In the genomic region with DNA sequence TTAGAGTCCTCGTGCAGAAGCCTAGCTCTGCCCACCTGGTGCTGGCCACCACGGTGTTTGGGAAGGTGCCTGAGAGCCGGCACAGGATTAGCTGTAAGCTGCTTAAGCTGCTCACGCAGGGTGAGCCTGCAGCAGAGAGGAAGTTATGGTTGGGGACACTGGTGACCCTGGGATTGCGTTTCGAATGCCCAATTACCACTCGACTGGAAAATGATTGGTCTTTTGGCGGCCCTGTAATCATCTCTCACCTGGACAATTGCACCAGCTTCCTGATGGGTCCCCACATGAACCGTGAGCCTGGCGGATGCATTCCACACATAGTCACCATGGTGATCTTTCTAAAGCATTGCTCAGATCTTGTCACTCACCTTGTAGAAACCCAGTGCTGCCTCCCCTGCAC, we compare ENCODE assay signal across 18 cellular contexts.
A peak's percentile ranks its signal among the peaks of the same experiment; 100 is the strongest.
DNase-seq lines count a peak whose midpoint lies in the region; ATAC-seq and TF ChIP-seq lines count a peak whose summit lies in the region.
"Had no signal": no experiment of that assay in that cellular context is flagged by ENCODE, and none has a peak within 500 bp of the region (broad histone marks: within the 10 kb centered on the region; RNA-seq: fewer than 3 reads in every experiment).

No MANE protein-coding gene starts in this region.

- H3K4me3 ChIP-seq in GM23338 (no peak overlapping the region), trophoblast cell (ENCODE audit: low read depth, low read length) (no peak overlapping the region)

- no peak overlapping the region for H3K27ac ChIP-seq in GM23338 (ENCODE audit: low read depth)
- no peak overlapping the region for H3K27ac ChIP-seq in trophoblast cell (ENCODE audit: low read depth, low read length)

- no peaks in the 10 kb centered on the region for H3K9me3 Mint-ChIP-seq in GM23338
- H3K9me3 Mint-ChIP-seq in activated T-helper 2 cell treated with anti-CD3 and anti-CD28 coated beads, Interferon-gamma antibody, Interleukin-2, Interleukin-4, amounts not matched to agents 10 μg/mL and 5 μg/mL and 100 μg/mL, durations not matched to agents 14 hours and 24 hours and 36 hours, result no peaks in the 10 kb centered on the region
- H3K9me3 Mint-ChIP-seq: activated naive CD4-positive, alpha-beta T cell treated with anti-CD3 and anti-CD28 coated beads, Interleukin-2, amount 10 ng/mL, durations not matched to agents 7 days and 5 days; activated T-cell treated with anti-CD3 and anti-CD28 coated beads, Interleukin-2, amount 50 U/mL, for 4 hours; naive thymus-derived CD8-positive, alpha-beta T cell had no signal

- no CpG with 5 or more reads among the region's 10 CpGs for WGBS in trophoblast cell (ENCODE audit: extremely low coverage, insufficient coverage, insufficient read length)

- DNase-seq in GM23338 (ENCODE audit: low spot score), result peak; percentile 11
- peak; percentile 83 for DNase-seq in NCI-H69 (lab: John Stamatoyannopoulos, UW)
- DNase-seq in cerebellum (ENCODE audit: low spot score), result peak; percentile 72
- peak; percentile 46 to 55 for DNase-seq in trophoblast cell
- DNase-seq in activated T-helper 2 cell treated with anti-CD3 and anti-CD28 coated beads, Interferon-gamma antibody, Interleukin-2, Interleukin-4, amounts not matched to agents 10 μg/mL and 5 μg/mL and 100 μg/mL, durations not matched to agents 14 hours and 24 hours and 36 hours (ENCODE audit: low spot score), result no peak
- DNase-seq: activated naive CD4-positive, alpha-beta T cell treated with anti-CD3 and anti-CD28 coated beads, Interleukin-2, amount 10 ng/mL, durations not matched to agents 7 days and 5 days; activated T-cell treated with anti-CD3 and anti-CD28 coated beads, Interleukin-2, amount 50 U/mL, for 4 hours; GF-D8; glutamatergic neuron; left cardiac atrium; naive thymus-derived CD8-positive, alpha-beta T cell; NCI-H1092 treated with DMSO at 0.1 percent for 48 hours; NCI-H2171; NCI-H526; posterior cingulate gyrus had no signal

- H3K79me2 ChIP-seq in GM23338 (replicated peaks; ENCODE audit: insufficient read depth) (no peaks in the 10 kb centered on the region), trophoblast cell (ENCODE audit: control insufficient read depth, insufficient read depth, low read length, poor library complexity) (no peaks in the 10 kb centered on the region)

- H3K9me3 ChIP-seq in trophoblast cell (ENCODE audit: insufficient read depth, low read depth, low read length), result no peaks in the 10 kb centered on the region

- no peaks in the 10 kb centered on the region for H3K27me3 ChIP-seq in GM23338 (ENCODE audit: insufficient read depth)
- no peaks in the 10 kb centered on the region for H3K27me3 ChIP-seq in trophoblast cell (ENCODE audit: insufficient read depth, low read length)

- no peaks in the 10 kb centered on the region for H3K36me3 Mint-ChIP-seq in GM23338 (ENCODE audit: low read depth)
- H3K36me3 Mint-ChIP-seq in activated T-helper 2 cell treated with anti-CD3 and anti-CD28 coated beads, Interferon-gamma antibody, Interleukin-2, Interleukin-4, amounts not matched to agents 10 μg/mL and 5 μg/mL and 100 μg/mL, durations not matched to agents 14 hours and 24 hours and 36 hours (ENCODE audit: low read depth), result no peaks in the 10 kb centered on the region
- H3K36me3 Mint-ChIP-seq: activated naive CD4-positive, alpha-beta T cell treated with anti-CD3 and anti-CD28 coated beads, Interleukin-2, amount 10 ng/mL, durations not matched to agents 7 days and 5 days; naive thymus-derived CD8-positive, alpha-beta T cell had no signal

- no peaks in the 10 kb centered on the region for H4K20me1 ChIP-seq in GM23338 (replicated peaks; ENCODE audit: insufficient read depth)

- intact Hi-C loops in activated T-helper 2 cell treated with anti-CD3 and anti-CD28 coated beads, Interferon-gamma antibody, Interleukin-2, Interleukin-4, amounts not matched to agents 10 μg/mL and 5 μg/mL and 100 μg/mL, durations not matched to agents 14 hours and 24 hours and 36 hours (cut with micrococcal nuclease), result no loop called here

- H2AFZ ChIP-seq in GM23338 (peak overlapping the region; percentile 29; the same call in 1 of the 2 replicates), trophoblast cell (ENCODE audit: insufficient read depth, low read length, poor library complexity) (no peak overlapping the region)

- no peak overlapping the region for H2BK5ac ChIP-seq in trophoblast cell (ENCODE audit: low read depth, low read length, poor library complexity)

- peak overlapping the region; percentile 15 for H2BK12ac ChIP-seq in trophoblast cell (ENCODE audit: low read length)

- no peaks in the 10 kb centered on the region for H3K9me2 ChIP-seq in GM23338 (ENCODE audit: insufficient read depth)

- no peak overlapping the region for H3K23ac ChIP-seq in trophoblast cell (ENCODE audit: low read length)

- H3K4me1 ChIP-seq in GM23338 (ENCODE audit: insufficient read depth) (peaks cover 13% of the 10 kb centered on the region), trophoblast cell (ENCODE audit: control insufficient read depth in 1 of 2, insufficient read depth in 2 of 2, low read length in 2 of 2) (peaks cover 14 to 18% of the 10 kb centered on the region in 2 experiments)

- no peak overlapping the region for H3K4me3 Mint-ChIP-seq in GM23338
- no peak overlapping the region for H3K4me3 Mint-ChIP-seq in activated T-helper 2 cell treated with anti-CD3 and anti-CD28 coated beads, Interferon-gamma antibody, Interleukin-2, Interleukin-4, amounts not matched to agents 10 μg/mL and 5 μg/mL and 100 μg/mL, durations not matched to agents 14 hours and 24 hours and 36 hours (ENCODE audit: low read depth)
- H3K4me3 Mint-ChIP-seq: activated naive CD4-positive, alpha-beta T cell treated with anti-CD3 and anti-CD28 coated beads, Interleukin-2, amount 10 ng/mL, durations not matched to agents 7 days and 5 days; activated T-cell treated with anti-CD3 and anti-CD28 coated beads, Interleukin-2, amount 50 U/mL, for 4 hours; naive thymus-derived CD8-positive, alpha-beta T cell had no signal

- H3F3A ChIP-seq in GM23338 (replicated peaks; ENCODE audit: low read depth), result no peaks in the 10 kb centered on the region

- H3K9ac ChIP-seq in trophoblast cell (ENCODE audit: low read length), result no peak overlapping the region

- no peak overlapping the region for H3K27ac Mint-ChIP-seq in GM23338
- H3K27ac Mint-ChIP-seq in activated T-helper 2 cell treated with anti-CD3 and anti-CD28 coated beads, Interferon-gamma antibody, Interleukin-2, Interleukin-4, amounts not matched to agents 10 μg/mL and 5 μg/mL and 100 μg/mL, durations not matched to agents 14 hours and 24 hours and 36 hours, result no peak overlapping the region
- H3K27ac Mint-ChIP-seq: activated naive CD4-positive, alpha-beta T cell treated with anti-CD3 and anti-CD28 coated beads, Interleukin-2, amount 10 ng/mL, durations not matched to agents 7 days and 5 days; naive thymus-derived CD8-positive, alpha-beta T cell had no signal

- ATAC-seq in GM23338 (peak; percentile 40), HG03175 (IDR thresholded peaks at IDR 0.05; ENCODE audit: unreplicated experiment) (no peak), GM21381 (IDR thresholded peaks at IDR 0.05; ENCODE audit: unreplicated experiment) (no peak)
- ATAC-seq: activated T-cell treated with anti-CD3 and anti-CD28 coated beads, Interleukin-2, amount 50 U/mL, for 4 hours; left cardiac atrium; naive thymus-derived CD8-positive, alpha-beta T cell; Right ventricle myocardium inferior had no signal

- H4K8ac ChIP-seq in trophoblast cell (ENCODE audit: low read depth, low read length), result peak overlapping the region; percentile 51

- no peak overlapping the region for H3K14ac ChIP-seq in trophoblast cell (ENCODE audit: low read length)

- H3K27me3 Mint-ChIP-seq in GM23338 (ENCODE audit: insufficient read depth, low read depth, poor library complexity), result peaks cover 5% of the 10 kb centered on the region
- H3K27me3 Mint-ChIP-seq in activated T-helper 2 cell treated with anti-CD3 and anti-CD28 coated beads, Interferon-gamma antibody, Interleukin-2, Interleukin-4, amounts not matched to agents 10 μg/mL and 5 μg/mL and 100 μg/mL, durations not matched to agents 14 hours and 24 hours and 36 hours (ENCODE audit: low read depth), result peaks cover 1% of the 10 kb centered on the region

- TF ChIP-seq CTCF in GM23338 (conservative IDR thresholded peaks at IDR 0.05; ENCODE audit: low read depth in 2 of 2), result no peak

- peaks cover 16% of the 10 kb centered on the region for H3K4me1 Mint-ChIP-seq in GM23338
- H3K4me1 Mint-ChIP-seq in activated T-helper 2 cell treated with anti-CD3 and anti-CD28 coated beads, Interferon-gamma antibody, Interleukin-2, Interleukin-4, amounts not matched to agents 10 μg/mL and 5 μg/mL and 100 μg/mL, durations not matched to agents 14 hours and 24 hours and 36 hours (ENCODE audit: low read depth), result peaks cover 11% of the 10 kb centered on the region
- H3K4me1 Mint-ChIP-seq: activated naive CD4-positive, alpha-beta T cell treated with anti-CD3 and anti-CD28 coated beads, Interleukin-2, amount 10 ng/mL, durations not matched to agents 7 days and 5 days had no signal

- no peak overlapping the region for H3K4ac ChIP-seq in trophoblast cell (ENCODE audit: low read depth, low read length)

- peaks cover 17% of the 10 kb centered on the region for H3K79me1 ChIP-seq in trophoblast cell (ENCODE audit: low read length)

- H4K12ac ChIP-seq in trophoblast cell (ENCODE audit: low read depth, low read length), result no peak overlapping the region

- no peak overlapping the region for H3K4me2 ChIP-seq in GM23338
- H3K4me2 ChIP-seq in trophoblast cell (ENCODE audit: low read length), result no peak overlapping the region

- H2AK5ac ChIP-seq in trophoblast cell (ENCODE audit: low read length), result peak overlapping the region; percentile 38

- H3K18ac ChIP-seq in trophoblast cell (ENCODE audit: low read length), result no peak overlapping the region

- H3K36me3 ChIP-seq in GM23338 (ENCODE audit: insufficient read depth) (no peaks in the 10 kb centered on the region), trophoblast cell (ENCODE audit: control insufficient read depth in 1 of 2, insufficient read depth in 2 of 2, low read length in 2 of 2) (no peaks in the 10 kb centered on the region)

- no peak overlapping the region for H4K91ac ChIP-seq in trophoblast cell (ENCODE audit: low read depth, low read length)

- H2BK120ac ChIP-seq in trophoblast cell (ENCODE audit: insufficient read depth, low read length, poor library complexity), result peak overlapping the region; percentile 13

TF ChIP-seq in GM23338, 12 proteins besides CTCF, POLR2A, EP300 and RAD21 (continues in another document):
- no peak for TF ChIP-seq CREB1 (CRISPR knock-in tag; IDR thresholded peaks at IDR 0.05; ENCODE audit: low read depth)
- TF ChIP-seq STAT1 (IDR thresholded peaks at IDR 0.05; ENCODE audit: unreplicated experiment), result no peak
- TF ChIP-seq, protein P1, sequence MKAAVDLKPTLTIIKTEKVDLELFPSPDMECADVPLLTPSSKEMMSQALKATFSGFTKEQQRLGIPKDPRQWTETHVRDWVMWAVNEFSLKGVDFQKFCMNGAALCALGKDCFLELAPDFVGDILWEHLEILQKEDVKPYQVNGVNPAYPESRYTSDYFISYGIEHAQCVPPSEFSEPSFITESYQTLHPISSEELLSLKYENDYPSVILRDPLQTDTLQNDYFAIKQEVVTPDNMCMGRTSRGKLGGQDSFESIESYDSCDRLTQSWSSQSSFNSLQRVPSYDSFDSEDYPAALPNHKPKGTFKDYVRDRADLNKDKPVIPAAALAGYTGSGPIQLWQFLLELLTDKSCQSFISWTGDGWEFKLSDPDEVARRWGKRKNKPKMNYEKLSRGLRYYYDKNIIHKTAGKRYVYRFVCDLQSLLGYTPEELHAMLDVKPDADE (IDR thresholded peaks at IDR 0.05), result no peak
- no peak for TF ChIP-seq ZNF114 (CRISPR knock-in tag; IDR thresholded peaks at IDR 0.05)
